In the genomic region with DNA sequence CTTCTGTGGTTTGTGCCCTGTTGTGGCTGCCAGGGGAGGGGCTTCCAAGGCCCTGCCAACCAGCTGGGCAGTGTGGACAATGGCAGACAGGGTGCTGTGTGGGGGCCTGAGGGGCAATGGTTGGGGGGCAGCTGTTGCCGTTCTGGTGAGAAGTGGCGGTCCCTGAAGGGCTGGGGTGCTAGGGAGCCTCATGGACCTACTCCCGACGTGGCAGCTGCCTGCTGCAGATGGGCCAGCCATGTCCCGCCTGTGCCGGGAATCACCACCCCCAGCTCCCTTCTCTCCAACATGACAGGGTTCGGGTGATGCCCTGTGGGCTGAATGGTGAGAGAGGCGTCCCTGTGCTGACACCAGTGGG, we compare ENCODE assay signal across 18 cellular contexts.
DNase-seq lines count a peak whose midpoint lies in the region; ATAC-seq and TF ChIP-seq lines count a peak whose summit lies in the region.
"Had no signal": no experiment of that assay in that cellular context is flagged by ENCODE, and none has a peak within 500 bp of the region (broad histone marks: within the 10 kb centered on the region; RNA-seq: fewer than 3 reads in every experiment).

No MANE protein-coding gene starts in this region.

- no peaks in the 10 kb centered on the region for H3K27me3 ChIP-seq in WERI-Rb-1 (ENCODE audit: insufficient read depth, low read depth, severe bottlenecking)
- H3K27me3 ChIP-seq in left ventricle myocardium inferior (ENCODE audit: low read depth) = no peaks in the 10 kb centered on the region
- H3K27me3 ChIP-seq in psoas muscle (ENCODE audit: insufficient read depth in 3 of 3, low read length in 2 of 3) = peaks cover 0 to 8% (median 2%) of the 10 kb centered on the region in 3 donors
- H3K27me3 ChIP-seq: thyroid gland had no signal

- H3K4me3 ChIP-seq in WERI-Rb-1 (ENCODE audit: low read depth, low read length) = no peak overlapping the region
- no peak overlapping the region for H3K4me3 ChIP-seq in left ventricle myocardium inferior
- H3K4me3 ChIP-seq in psoas muscle = no peak overlapping the region
- H3K4me3 ChIP-seq: thyroid gland had no signal

- DNase-seq in DMS 273 (lab: John Stamatoyannopoulos, UW; ENCODE audit: unreplicated experiment) (peak; percentile 17), DMS 273 treated with DMSO at 0.1 percent for 48 hours (lab: John Stamatoyannopoulos, UW) (no peak), WERI-Rb-1 (peak; percentile 4), left ventricle myocardium inferior (peak; percentile 10), psoas muscle (peak; percentile 4 to 28), DMS153 (lab: John Stamatoyannopoulos, UW) (no peak), NCI-H1417 treated with DMSO at 0.1 percent for 48 hours (lab: John Stamatoyannopoulos, UW) (no peak)
- DNase-seq: DMS53; effector CD8-positive, alpha-beta T cell; hippocampal formation; NCI-H1930; NCI-H446; small intestine had no signal

- 52 to 61% (median 56%) methylated on average over 8 of the region's 8 CpGs for WGBS in psoas muscle, 3 donors

- intact Hi-C loops in left ventricle myocardium inferior (cut with micrococcal nuclease) = no loop called here
- intact Hi-C loops in psoas muscle (cut with DNase I) = no loop called here

- no peak for TF ChIP-seq CTCF in WERI-Rb-1 (IDR thresholded peaks at IDR 0.05; ENCODE audit: low read depth, low read length)
- no peak for TF ChIP-seq CTCF in left ventricle myocardium inferior (IDR thresholded peaks at IDR 0.05; ENCODE audit: borderline replicate concordance)
- TF ChIP-seq CTCF in psoas muscle (IDR thresholded peaks at IDR 0.05) = no peak

- H3K4me1 ChIP-seq in left ventricle myocardium inferior (peaks cover 24% of the 10 kb centered on the region), psoas muscle (no peaks in the 10 kb centered on the region)

- H3K36me3 ChIP-seq in WERI-Rb-1 = no peaks in the 10 kb centered on the region
- H3K36me3 ChIP-seq in left ventricle myocardium inferior = no peaks in the 10 kb centered on the region
- no peaks in the 10 kb centered on the region for H3K36me3 ChIP-seq in psoas muscle (ENCODE audit: insufficient read depth in 1 of 2, low read depth in 1 of 2)
- H3K36me3 ChIP-seq: thyroid gland had no signal

- H3K9me3 ChIP-seq in WERI-Rb-1 (ENCODE audit: severe bottlenecking) = no peaks in the 10 kb centered on the region
- H3K9me3 ChIP-seq in left ventricle myocardium inferior (replicated peaks) = no peaks in the 10 kb centered on the region
- H3K9me3 ChIP-seq in psoas muscle = no peaks in the 10 kb centered on the region
- H3K9me3 ChIP-seq: thyroid gland had no signal

- no peak overlapping the region for H3K27ac ChIP-seq in WERI-Rb-1
- no peak overlapping the region for H3K27ac ChIP-seq in left ventricle myocardium inferior (replicated peaks)
- H3K27ac ChIP-seq in psoas muscle = no peak overlapping the region
- H3K27ac ChIP-seq: 22Rv1, C4-2B, HL-60, thyroid gland had no signal

- ATAC-seq in psoas muscle = no peak
- ATAC-seq in HG03159 (IDR thresholded peaks at IDR 0.05; ENCODE audit: unreplicated experiment) = no peak

Comparison
In these comparisons a context has a peak if more than half of its experiments do, and no peak if none do; other contexts are left out.
1. DNase-seq: peak in DMS 273 (single experiment), WERI-Rb-1 (single experiment), left ventricle myocardium inferior (single experiment) and psoas muscle (2 of 2); none in DMS 273 treated with DMSO at 0.1 percent for 48 hours (single experiment), DMS153 (single experiment) and NCI-H1417 treated with DMSO at 0.1 percent for 48 hours (single experiment).